In genomic region chr1:208450958-208451357, GRCh38 we compare ENCODE assay signal across 2 cellular contexts.
TF ChIP-seq lines count a peak whose summit lies in the region.

No MANE protein-coding gene starts in this region.

TF ChIP-seq in SK-N-SH, 30 proteins besides CTCF, POLR2A, EP300 and RAD21 (continued from another document):
- no peak for TF ChIP-seq USF1 (IDR thresholded peaks at IDR 0.05; ENCODE audit: borderline replicate concordance, low read depth)
- no peak for TF ChIP-seq GABPA (IDR thresholded peaks at IDR 0.05; ENCODE audit: low read depth)
- TF ChIP-seq TAF1 (IDR thresholded peaks at IDR 0.05; ENCODE audit: borderline replicate concordance, low read depth, low read length): no peak
- TF ChIP-seq ELF1 (IDR thresholded peaks at IDR 0.05): no peak
- TF ChIP-seq TCF12 (IDR thresholded peaks at IDR 0.05): no peak

TF ChIP-seq in K562, 482 proteins besides CTCF, POLR2A, EP300 and RAD21 (continued from another document):
- no peak for TF ChIP-seq GMEB1 (CRISPR knock-in tag; IDR thresholded peaks at IDR 0.05)
- TF ChIP-seq CLOCK (CRISPR knock-in tag; IDR thresholded peaks at IDR 0.05; ENCODE audit: borderline replicate concordance): no peak
- TF ChIP-seq TGIF2 (CRISPR knock-in tag; IDR thresholded peaks at IDR 0.05): no peak
- TF ChIP-seq TRIM28 (IDR thresholded peaks at IDR 0.05): no peak
- no peak for TF ChIP-seq FIP1L1 (IDR thresholded peaks at IDR 0.05; ENCODE audit: low read depth, low read length, poor library complexity, severe bottlenecking)
- no peak for TF ChIP-seq STAT5A (IDR thresholded peaks at IDR 0.05; ENCODE audit: borderline replicate concordance, low read length)
